Comparison of ENCODE assay signal across 10 cellular contexts in genomic region chr22:43313497-43314474, GRCh38. TPM values are rescaled to one million over a fixed set of nuclear protein-coding genes. Genes with fewer than 3 reads are reported as not detected.
A peak's percentile ranks its signal among the peaks of the same experiment; 100 is the strongest.
DNase-seq lines count a peak whose midpoint lies in the region; ATAC-seq and TF ChIP-seq lines count a peak whose summit lies in the region.
"Had no signal": no experiment of that assay in that cellular context is flagged by ENCODE, and none has a peak within 500 bp of the region (broad histone marks: within the 10 kb centered on the region; RNA-seq: fewer than 3 reads in every experiment).

No MANE protein-coding gene starts in this region.

- no peak for TF ChIP-seq POLR2A in Peyer's patch (IDR thresholded peaks at IDR 0.05)

- H3K4me2 ChIP-seq in BLaER1, result peak overlapping the region; percentile 77

- no peak for ATAC-seq in HG03571 (IDR thresholded peaks at IDR 0.05; ENCODE audit: unreplicated experiment)

- DNase-seq in NCI-H1694 treated with DMSO at 0.1 percent for 48 hours (lab: John Stamatoyannopoulos, UW) (peak; percentile 17), fibroblast of peridontal ligament (ENCODE audit: extremely low read depth) (peak; percentile 8), progenitor cell of endocrine pancreas (ENCODE audit: low spot score, unreplicated experiment) (no peak), NCI-H510A treated with DMSO at 0.1 percent for 48 hours (lab: John Stamatoyannopoulos, UW) (no peak), Peyer's patch (no peak)
- DNase-seq in activated naive CD4-positive, alpha-beta T cell treated with anti-CD3 and anti-CD28 coated beads, Interleukin-2, amount 50 U/mL, for 16 hours, result no peak
- DNase-seq: amygdala; effector memory CD4-positive, alpha-beta T cell had no signal

- no peaks in the 10 kb centered on the region for H3K9me3 Mint-ChIP-seq in progenitor cell of endocrine pancreas (ENCODE audit: low read depth)

- H3K4me1 Mint-ChIP-seq in progenitor cell of endocrine pancreas (ENCODE audit: low read depth), result peaks cover 7% of the 10 kb centered on the region

- no peaks in the 10 kb centered on the region for H3K36me3 Mint-ChIP-seq in progenitor cell of endocrine pancreas (ENCODE audit: insufficient read depth)

- H3K27me3 Mint-ChIP-seq in progenitor cell of endocrine pancreas, result peaks cover 64% of the 10 kb centered on the region

- H3K27ac ChIP-seq in BLaER1 (peak overlapping the region; percentile 44), Peyer's patch (no peak overlapping the region)

- peaks cover 67% of the 10 kb centered on the region for H3K4me1 ChIP-seq in BLaER1
- no peaks in the 10 kb centered on the region for H3K4me1 ChIP-seq in Peyer's patch

- no peak for TF ChIP-seq CTCF in progenitor cell of endocrine pancreas (IDR thresholded peaks at IDR 0.05; ENCODE audit: unreplicated experiment)
- TF ChIP-seq CTCF in Peyer's patch (IDR thresholded peaks at IDR 0.05), result no peak

- H4K20me1 ChIP-seq in BLaER1, result no peaks in the 10 kb centered on the region

- H3K4me3 ChIP-seq in BLaER1 (no peak overlapping the region), Peyer's patch (no peak overlapping the region)

- H3K36me3 ChIP-seq in BLaER1 (no peaks in the 10 kb centered on the region), Peyer's patch (no peaks in the 10 kb centered on the region)

- no peaks in the 10 kb centered on the region for H3K9me3 ChIP-seq in BLaER1
- H3K9me3 ChIP-seq in Peyer's patch, result no peaks in the 10 kb centered on the region

- H3K27me3 ChIP-seq in BLaER1 (no peaks in the 10 kb centered on the region), Peyer's patch (no peaks in the 10 kb centered on the region)

- no peak overlapping the region for H3K4me3 Mint-ChIP-seq in progenitor cell of endocrine pancreas (ENCODE audit: low read depth)

- H3K9ac ChIP-seq in BLaER1, result peak overlapping the region; percentile 11; the same call in 1 of the 2 replicates

- peak overlapping the region; percentile 33 for H3K27ac Mint-ChIP-seq in progenitor cell of endocrine pancreas

RNA-seq across cellular contexts. Expression of gene SCUBE1, which starts 29.4 kb away (rescaled TPM):
- total RNA-seq in progenitor cell of endocrine pancreas (4.5 and 9.1 TPM in 2 replicates), Peyer's patch (10 to 100 TPM in 2 of 4 donors, 1 to 10 TPM in 2; 1.6 to 47.9 (median 7.9) TPM)

Comparison
In these comparisons a context has a peak if more than half of its experiments do, and no peak if none do; other contexts are left out.
1. DNase-seq: peak in NCI-H1694 treated with DMSO at 0.1 percent for 48 hours (single experiment) and fibroblast of peridontal ligament (single experiment); none in progenitor cell of endocrine pancreas (single experiment), NCI-H510A treated with DMSO at 0.1 percent for 48 hours (single experiment), Peyer's patch (0 of 3) and activated naive CD4-positive, alpha-beta T cell treated with anti-CD3 and anti-CD28 coated beads, Interleukin-2, amount 50 U/mL, for 16 hours (single experiment).